Comparison of ENCODE assay signal across 16 cellular contexts in the genomic region with DNA sequence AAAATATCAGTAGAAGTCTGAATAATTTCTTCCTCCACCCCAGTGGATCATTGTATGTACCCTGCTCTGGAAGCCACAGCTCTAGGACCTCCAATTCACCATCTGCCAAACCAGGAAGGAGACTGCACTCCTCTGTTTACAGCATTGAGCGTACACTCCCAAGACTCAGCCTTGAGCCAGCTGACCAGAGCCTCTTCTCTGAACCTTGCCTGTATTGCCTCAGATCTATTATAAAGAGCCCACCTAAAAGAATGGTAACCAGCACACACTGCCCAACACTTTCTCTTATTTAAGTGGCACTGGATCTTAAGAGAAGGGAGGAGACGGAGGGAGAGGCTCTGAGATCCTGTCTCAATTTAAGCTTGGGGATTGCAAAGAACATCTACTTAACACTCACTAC.
DNase-seq lines count a peak whose midpoint lies in the region; ATAC-seq and TF ChIP-seq lines count a peak whose summit lies in the region.
"Had no signal": no experiment of that assay in that cellular context is flagged by ENCODE, and none has a peak within 500 bp of the region (broad histone marks: within the 10 kb centered on the region; RNA-seq: fewer than 3 reads in every experiment).

No MANE protein-coding gene starts in this region.

- no peaks in the 10 kb centered on the region for H3K9me3 Mint-ChIP-seq in activated CD8-positive, alpha-beta memory T cell treated with anti-CD3 and anti-CD28 coated beads, Interleukin-2, amount 10 ng/mL, durations not matched to agents 7 days and 5 days (ENCODE audit: low read depth)
- H3K9me3 Mint-ChIP-seq: H9 had no signal

- CTCF ChIA-PET in activated CD8-positive, alpha-beta memory T cell treated with anti-CD3 and anti-CD28 coated beads, Interleukin-2, amount 10 ng/mL, durations not matched to agents 7 days and 5 days (lab: Charles Lee) = no interaction called here

- intact Hi-C loops in left ventricle myocardium inferior (cut with micrococcal nuclease) = no loop called here
- intact Hi-C loops in gastrocnemius medialis (cut with DNase I; ENCODE audit: low total_unique reads) = no loop called here
- intact Hi-C loops in ovary (cut with DNase I) = no loop called here

- H3K36me3 ChIP-seq in SJCRH30 (no peaks in the 10 kb centered on the region), left ventricle myocardium inferior (peaks cover 14% of the 10 kb centered on the region), gastrocnemius medialis (no peaks in the 10 kb centered on the region), ovary (no peaks in the 10 kb centered on the region)
- H3K36me3 ChIP-seq: Peyer's patch, transverse colon had no signal

- H3K9me3 ChIP-seq in SJCRH30 (replicated peaks) = no peaks in the 10 kb centered on the region; the same call in 1 of the 2 replicates
- no peaks in the 10 kb centered on the region for H3K9me3 ChIP-seq in left ventricle myocardium inferior (replicated peaks)
- H3K9me3 ChIP-seq in gastrocnemius medialis = no peaks in the 10 kb centered on the region
- no peaks in the 10 kb centered on the region for H3K9me3 ChIP-seq in ovary
- H3K9me3 ChIP-seq: Peyer's patch, transverse colon had no signal

- H3K36me3 Mint-ChIP-seq in activated CD8-positive, alpha-beta memory T cell treated with anti-CD3 and anti-CD28 coated beads, Interleukin-2, amount 10 ng/mL, durations not matched to agents 7 days and 5 days = no peaks in the 10 kb centered on the region

- H3K27me3 ChIP-seq in SJCRH30 (no peaks in the 10 kb centered on the region), left ventricle myocardium inferior (ENCODE audit: low read depth) (no peaks in the 10 kb centered on the region), gastrocnemius medialis (no peaks in the 10 kb centered on the region), ovary (no peaks in the 10 kb centered on the region)
- H3K27me3 ChIP-seq: Peyer's patch, transverse colon had no signal

- ATAC-seq in GM19438 (IDR thresholded peaks at IDR 0.05; ENCODE audit: low read depth, unreplicated experiment) = peak; percentile 19
- ATAC-seq in gastrocnemius medialis = peak; percentile 37 to 41
- ATAC-seq in HG02588 (IDR thresholded peaks at IDR 0.05; ENCODE audit: unreplicated experiment) = no peak
- ATAC-seq in omental fat pad (ENCODE audit: low FRiP score) = no peak
- no peak for ATAC-seq in activated CD8-positive, alpha-beta memory T cell treated with anti-CD3 and anti-CD28 coated beads, Interleukin-2, amount 10 ng/mL, durations not matched to agents 7 days and 5 days
- ATAC-seq: activated CD8-positive, alpha-beta T cell treated with anti-CD3 and anti-CD28 coated beads, Interleukin-2, amount 10 ng/mL, durations not matched to agents 7 days and 5 days had no signal

- 63 to 75% (median 74%) methylated on average over 2 of the region's 2 CpGs for WGBS in ovary, 3 donors

- in situ Hi-C loops in gastrocnemius medialis (cut with MboI; ENCODE audit: low sequenced_read_pairs in 4 of 4) = no loop called here

- TF ChIP-seq POLR2A in gastrocnemius medialis (IDR thresholded peaks at IDR 0.05) (no peak), ovary (IDR thresholded peaks at IDR 0.05) (no peak)

- H3K4me1 Mint-ChIP-seq in activated CD8-positive, alpha-beta memory T cell treated with anti-CD3 and anti-CD28 coated beads, Interleukin-2, amount 10 ng/mL, durations not matched to agents 7 days and 5 days = no peaks in the 10 kb centered on the region
- H3K4me1 Mint-ChIP-seq: B cell had no signal

- no peak overlapping the region for H3K27ac Mint-ChIP-seq in activated CD8-positive, alpha-beta memory T cell treated with anti-CD3 and anti-CD28 coated beads, Interleukin-2, amount 10 ng/mL, durations not matched to agents 7 days and 5 days
- H3K27ac Mint-ChIP-seq: activated CD8-positive, alpha-beta T cell treated with anti-CD3 and anti-CD28 coated beads, Interleukin-2, amount 10 ng/mL, durations not matched to agents 7 days and 5 days; B cell; H9 had no signal

- H3K27ac ChIP-seq in SJCRH30 (peak overlapping the region; percentile 65), left ventricle myocardium inferior (replicated peaks) (peak overlapping the region; percentile 64), gastrocnemius medialis (peak overlapping the region in 3 of 4 donors; percentile 50 to 80 (median 74)), ovary (no peak overlapping the region)
- H3K27ac ChIP-seq: Peyer's patch, VCaP had no signal

- TF ChIP-seq CTCF in left ventricle myocardium inferior (IDR thresholded peaks at IDR 0.05; ENCODE audit: borderline replicate concordance) = no peak
- no peak for TF ChIP-seq CTCF in gastrocnemius medialis (IDR thresholded peaks at IDR 0.05 in 4 of 5, conservative IDR thresholded peaks at IDR 0.05 in 1 of 5)
- TF ChIP-seq CTCF in omental fat pad (IDR thresholded peaks at IDR 0.05) = no peak
- TF ChIP-seq CTCF in ovary (IDR thresholded peaks at IDR 0.05) = no peak

- DNase-seq in SJCRH30 = peak; percentile 30 to 50
- DNase-seq in left ventricle myocardium inferior = no peak
- no peak for DNase-seq in gastrocnemius medialis
- DNase-seq in omental fat pad (ENCODE audit: low spot score) = no peak
- no peak for DNase-seq in ovary
- DNase-seq in activated CD8-positive, alpha-beta memory T cell treated with anti-CD3 and anti-CD28 coated beads, Interleukin-2, amount 10 ng/mL, durations not matched to agents 7 days and 5 days = no peak
- DNase-seq: activated CD8-positive, alpha-beta T cell treated with anti-CD3 and anti-CD28 coated beads, Interleukin-2, amount 10 ng/mL, durations not matched to agents 7 days and 5 days; H9; NCI-H1694; Peyer's patch; transverse colon had no signal

- no peak overlapping the region for H3K4me3 Mint-ChIP-seq in activated CD8-positive, alpha-beta memory T cell treated with anti-CD3 and anti-CD28 coated beads, Interleukin-2, amount 10 ng/mL, durations not matched to agents 7 days and 5 days
- H3K4me3 Mint-ChIP-seq: activated CD8-positive, alpha-beta T cell treated with anti-CD3 and anti-CD28 coated beads, Interleukin-2, amount 10 ng/mL, durations not matched to agents 7 days and 5 days; B cell; H9 had no signal

- peak overlapping the region; percentile 21 for H3K4me3 ChIP-seq in SJCRH30
- peak overlapping the region; percentile 3 for H3K4me3 ChIP-seq in left ventricle myocardium inferior
- H3K4me3 ChIP-seq in gastrocnemius medialis = peak overlapping the region in 2 of 4 donors; percentile 5 to 12
- no peak overlapping the region for H3K4me3 ChIP-seq in ovary
- H3K4me3 ChIP-seq: Peyer's patch, skin epidermis, transverse colon had no signal

- TF ChIP-seq EP300 in ovary (IDR thresholded peaks at IDR 0.05) = no peak

- H3K4me1 ChIP-seq in SJCRH30 (peaks cover 46% of the 10 kb centered on the region), left ventricle myocardium inferior (peaks cover 28% of the 10 kb centered on the region), gastrocnemius medialis (peaks cover 14 to 28% of the 10 kb centered on the region in 2 donors), ovary (ENCODE audit: insufficient read depth) (no peaks in the 10 kb centered on the region)

- no peaks in the 10 kb centered on the region for H3K27me3 Mint-ChIP-seq in activated CD8-positive, alpha-beta memory T cell treated with anti-CD3 and anti-CD28 coated beads, Interleukin-2, amount 10 ng/mL, durations not matched to agents 7 days and 5 days
- H3K27me3 Mint-ChIP-seq: B cell had no signal

Comparison
In these comparisons a context has a peak if more than half of its experiments do, and no peak if none do; other contexts are left out.
1. ATAC-seq: peak in GM19438 (single experiment) and gastrocnemius medialis (2 of 2); none in HG02588 (single experiment), omental fat pad (single experiment) and activated CD8-positive, alpha-beta memory T cell treated with anti-CD3 and anti-CD28 coated beads, Interleukin-2, amount 10 ng/mL, durations not matched to agents 7 days and 5 days (single experiment).
2. DNase-seq: peak in SJCRH30 (2 of 2); none in left ventricle myocardium inferior (single experiment), gastrocnemius medialis (0 of 2), omental fat pad (single experiment), ovary (0 of 5) and activated CD8-positive, alpha-beta memory T cell treated with anti-CD3 and anti-CD28 coated beads, Interleukin-2, amount 10 ng/mL, durations not matched to agents 7 days and 5 days (single experiment).
3. H3K27ac ChIP-seq: peak in SJCRH30 (single experiment), left ventricle myocardium inferior (single experiment) and gastrocnemius medialis (3 of 4); none in ovary (0 of 2).